8 cellular contexts compared by ENCODE assay signal in genomic region chr5:171387255-171387969, GRCh38. TPM values are rescaled to one million over a fixed set of nuclear protein-coding genes. Genes with fewer than 3 reads are reported as not detected.
DNase-seq lines count a peak whose midpoint lies in the region; ATAC-seq and TF ChIP-seq lines count a peak whose summit lies in the region.

NPM1 (plus strand) TSS chr5:171387849; CDS start chr5:171387949, 100 bp downstream.

- intact Hi-C loops in Right ventricle myocardium inferior (cut with DNase I) (no loop called here), ovary (cut with DNase I) (no loop called here), thyroid gland (cut with DNase I) (no loop called here)

- H3K36me3 ChIP-seq in ovary: no peaks in the 10 kb centered on the region
- peaks cover 7 to 8% of the 10 kb centered on the region in 2 donors for H3K36me3 ChIP-seq in thyroid gland

- peak within 1 kb of the TSS; percentile 70 to 85 for H3K27ac ChIP-seq in ovary
- peak within 1 kb of the TSS; percentile 82 to 85 (median 85) for H3K27ac ChIP-seq in thyroid gland

- TF ChIP-seq POLR2A in ovary (IDR thresholded peaks at IDR 0.05) (peak; percentile 85), thyroid gland (IDR thresholded peaks at IDR 0.05) (peak; percentile 83 to 94)

- DNase-seq in GM12864 (ENCODE audit: low read depth) (peak; percentile 95), NCI-H1417 (lab: John Stamatoyannopoulos, UW) (peak; percentile 93 to 98 (median 97)), SW 1271 (lab: John Stamatoyannopoulos, UW) (peak; percentile 96 to 99), Right ventricle myocardium inferior (ENCODE audit: missing footprints) (peak; percentile 97), ovary (peak; percentile 98), thyroid gland (peak; percentile 96 to 98)
- peak; percentile 96 for DNase-seq in activated naive CD8-positive, alpha-beta T cell treated with anti-CD3 and anti-CD28 coated beads, Interleukin-2, amount 50 U/mL, for 16 hours (ENCODE audit: low read depth, low spot score)

- TF ChIP-seq CTCF in GM12864 (IDR thresholded peaks at IDR 0.05; ENCODE audit: low read depth, low read length, missing control alignments) (no peak), ovary (IDR thresholded peaks at IDR 0.05) (no peak), thyroid gland (IDR thresholded peaks at IDR 0.05) (no peak)

- H3K27me3 ChIP-seq in ovary (no peaks in the 10 kb centered on the region), thyroid gland (no peaks in the 10 kb centered on the region)

- no peaks in the 10 kb centered on the region for H3K9me3 ChIP-seq in ovary
- H3K9me3 ChIP-seq in thyroid gland: no peaks in the 10 kb centered on the region

- ATAC-seq in HG02759 (IDR thresholded peaks at IDR 0.05; ENCODE audit: unreplicated experiment): peak; percentile 81
- peak; percentile 98 for ATAC-seq in Right ventricle myocardium inferior

- H3K4me1 ChIP-seq in ovary (ENCODE audit: insufficient read depth) (peaks cover 10% of the 10 kb centered on the region), thyroid gland (peaks cover 15 to 26% of the 10 kb centered on the region in 2 donors)

- peak; percentile 38 for TF ChIP-seq EP300 in ovary (IDR thresholded peaks at IDR 0.05)

- 0% methylated on average over 59 to 60 of the region's 60 CpGs for WGBS in ovary, 3 donors
- 1% methylated on average over 42 to 58 of the region's 60 CpGs for WGBS in thyroid gland, 2 donors

- peak within 1 kb of the TSS; percentile 84 for H3K4me3 ChIP-seq in GM12864 (ENCODE audit: low read depth, low read length)
- H3K4me3 ChIP-seq in ovary: peak within 1 kb of the TSS; percentile 93
- H3K4me3 ChIP-seq in thyroid gland (replicated peaks in 1 of 3): peak within 1 kb of the TSS; percentile 68 to 82 (median 76)

RNA-seq across cellular contexts. Expression of gene NPM1, which starts in this region (rescaled TPM):
- 365 TPM for total RNA-seq in Right ventricle myocardium inferior
- 1,000 to 10,000 TPM; 1,123 to 2,623 (median 1,600) TPM for total RNA-seq in ovary
- polyA plus RNA-seq in ovary: 1,000 to 10,000 TPM; 2,200 to 3,932 TPM
- total RNA-seq in thyroid gland: 100 to 1,000 TPM; 455 to 777 (median 561) TPM

Comparison
In these comparisons a context has a peak if more than half of its experiments do, and no peak if none do; other contexts are left out.
1. Peak in every context shown above with its lines: DNase-seq, ATAC-seq, H3K4me3 ChIP-seq and H3K27ac ChIP-seq.